25 cellular contexts compared by ENCODE assay signal in genomic region chr16:11403534-11403795, GRCh38.
"Had no signal": no experiment of that assay in that cellular context is flagged by ENCODE, and none has a peak within 500 bp of the region (broad histone marks: within the 10 kb centered on the region; RNA-seq: fewer than 3 reads in every experiment).

No MANE protein-coding gene starts in this region.

- H3K36me3 Mint-ChIP-seq: naive thymus-derived CD8-positive, alpha-beta T cell; stimulated activated effector memory CD8-positive, alpha-beta T cell treated with anti-CD3 and anti-CD28 coated beads, Interleukin-12 subunit alpha, Interleukin-12 subunit beta, amount 100 ng/mL, for 72 hours had no signal

- H3K27ac Mint-ChIP-seq: effector memory CD8-positive, alpha-beta T cell; immature natural killer cell; stimulated activated effector memory CD8-positive, alpha-beta T cell treated with anti-CD3 and anti-CD28 coated beads, Interleukin-12 subunit alpha, Interleukin-12 subunit beta, amount 100 ng/mL, for 72 hours had no signal

- H3K36me3 ChIP-seq: gastroesophageal sphincter, heart right ventricle, left lung, lower lobe of right lung, prostate gland, sigmoid colon, stomach, thyroid gland, vagina had no signal

- FAIRE-seq: keratinocyte had no signal

- H3K9me3 ChIP-seq: gastroesophageal sphincter, heart right ventricle, left lung, lower lobe of right lung, prostate gland, sigmoid colon, stomach, thyroid gland, vagina had no signal

- H3K27ac ChIP-seq: foreskin keratinocyte, gastroesophageal sphincter, left lung, lower lobe of right lung, prostate gland, sigmoid colon, stomach, thyroid gland, vagina had no signal

- H3K4me1 ChIP-seq: foreskin keratinocyte, gastroesophageal sphincter, left lung, lower lobe of right lung, prostate gland, sigmoid colon had no signal

- H3K4me3 Mint-ChIP-seq: effector memory CD8-positive, alpha-beta T cell; immature natural killer cell; naive thymus-derived CD8-positive, alpha-beta T cell; neural crest cell; stimulated activated effector memory CD8-positive, alpha-beta T cell treated with anti-CD3 and anti-CD28 coated beads, Interleukin-12 subunit alpha, Interleukin-12 subunit beta, amount 100 ng/mL, for 72 hours had no signal

- H3K4me3 ChIP-seq: gastroesophageal sphincter, heart right ventricle, left lung, lower lobe of right lung, prostate gland, sigmoid colon, stomach, thyroid gland, vagina had no signal

- ATAC-seq: effector memory CD8-positive, alpha-beta T cell; esophagus mucosa; foreskin keratinocyte; gastroesophageal sphincter; heart right ventricle; left lung; lower lobe of right lung; naive thymus-derived CD8-positive, alpha-beta T cell; right cardiac atrium; stimulated activated effector memory CD8-positive, alpha-beta T cell treated with anti-CD3 and anti-CD28 coated beads, Interleukin-12 subunit alpha, Interleukin-12 subunit beta, amount 100 ng/mL, for 72 hours had no signal

- H3K27me3 Mint-ChIP-seq: naive thymus-derived CD8-positive, alpha-beta T cell had no signal

- DNase-seq: cerebellar nuclear complex; cortex of kidney; effector memory CD8-positive, alpha-beta T cell; foreskin keratinocyte; heart right ventricle; hippocampal formation; immature natural killer cell; left lung; lower lobe of right lung; naive thymus-derived CD8-positive, alpha-beta T cell; sigmoid colon; stimulated activated CD4-positive, alpha-beta T cell treated with anti-CD3 and anti-CD28 coated beads, Interleukin-2, amount 100 ng/mL, for 24 hours; stimulated activated CD4-positive, alpha-beta T cell treated with anti-CD3 and anti-CD28 coated beads, Interleukin-4, amount 100 ng/mL, for 24 hours; stimulated activated naive CD4-positive, alpha-beta T cell treated with Interleukin-2 at 50 U/mL for 16 hours; stomach; thyroid gland; trophoblast cell had no signal

- H3K27me3 ChIP-seq: gastroesophageal sphincter, heart right ventricle, left lung, sigmoid colon, stomach, thyroid gland, vagina had no signal

- H3K9me3 Mint-ChIP-seq: effector memory CD8-positive, alpha-beta T cell; immature natural killer cell; naive thymus-derived CD8-positive, alpha-beta T cell; neural crest cell; stimulated activated effector memory CD8-positive, alpha-beta T cell treated with anti-CD3 and anti-CD28 coated beads, Interleukin-12 subunit alpha, Interleukin-12 subunit beta, amount 100 ng/mL, for 72 hours had no signal

- H3K4me1 Mint-ChIP-seq: immature natural killer cell; stimulated activated effector memory CD8-positive, alpha-beta T cell treated with anti-CD3 and anti-CD28 coated beads, Interleukin-12 subunit alpha, Interleukin-12 subunit beta, amount 100 ng/mL, for 72 hours had no signal
